ENCODE assay signal across 11 cellular contexts in genomic region chr16:89444151-89444723, GRCh38. TPM values are rescaled to one million over a fixed set of nuclear protein-coding genes. Genes with fewer than 3 reads are reported as not detected.
A peak's percentile ranks its signal among the peaks of the same experiment; 100 is the strongest.
DNase-seq lines count a peak whose midpoint lies in the region; ATAC-seq and TF ChIP-seq lines count a peak whose summit lies in the region.
"Had no signal": no experiment of that assay in that cellular context is flagged by ENCODE, and none has a peak within 500 bp of the region (broad histone marks: within the 10 kb centered on the region; RNA-seq: fewer than 3 reads in every experiment).

No MANE protein-coding gene starts in this region.

- H3K4me2 ChIP-seq in BLaER1: peak overlapping the region; percentile 80
- peak overlapping the region; percentile 64; the same call in 1 of the 2 replicates for H3K4me2 ChIP-seq in GM23338

- H3K4me1 Mint-ChIP-seq in GM23338: peaks cover 79% of the 10 kb centered on the region
- peaks cover 92% of the 10 kb centered on the region for H3K4me1 Mint-ChIP-seq in activated naive CD8-positive, alpha-beta T cell treated with anti-CD3 and anti-CD28 coated beads for 36 hours
- H3K4me1 Mint-ChIP-seq in naive thymus-derived CD4-positive, alpha-beta T cell: peaks cover 0 to 98% (median 82%) of the 10 kb centered on the region in 7 donors

- H3K4me1 ChIP-seq in BLaER1 (peaks cover 99% of the 10 kb centered on the region), GM23338 (ENCODE audit: insufficient read depth) (peaks cover 76% of the 10 kb centered on the region)
- H3K4me1 ChIP-seq in naive thymus-derived CD4-positive, alpha-beta T cell (ENCODE audit: control insufficient read depth in 2 of 2, insufficient read depth in 2 of 2, low read length in 2 of 2): peaks cover 85 to 89% of the 10 kb centered on the region in 2 donors

- H3K27ac ChIP-seq in BLaER1: peak overlapping the region; percentile 43; the same call in 1 of the 2 replicates
- peak overlapping the region; percentile 70 for H3K27ac ChIP-seq in GM23338 (ENCODE audit: low read depth)
- peak overlapping the region; percentile 58 for H3K27ac ChIP-seq in naive thymus-derived CD4-positive, alpha-beta T cell (ENCODE audit: low read depth, low read length)

- H2AFZ ChIP-seq in GM23338: no peak overlapping the region

- 0 out of 2 replicates have a peak, but pooled peaks cover 12% of the 10 kb centered on the region for H3F3A ChIP-seq in GM23338 (replicated peaks; ENCODE audit: low read depth)

- H3K27ac Mint-ChIP-seq in GM23338: no peak overlapping the region; the same call in 1 of the 2 replicates
- H3K27ac Mint-ChIP-seq in activated naive CD8-positive, alpha-beta T cell treated with anti-CD3 and anti-CD28 coated beads for 36 hours: peak overlapping the region; percentile 78
- peak overlapping the region in 8 of 9 donors; percentile 71 to 96 (median 82) for H3K27ac Mint-ChIP-seq in naive thymus-derived CD4-positive, alpha-beta T cell

- H4K20me1 ChIP-seq in BLaER1 (peaks cover 100% of the 10 kb centered on the region), GM23338 (replicated peaks; ENCODE audit: insufficient read depth) (peaks cover 86% of the 10 kb centered on the region)

- DNase-seq in GM23338 (ENCODE audit: low spot score) (no peak), MV-4-11 (lab: John Stamatoyannopoulos, UW) (no peak)
- DNase-seq in activated naive CD8-positive, alpha-beta T cell treated with anti-CD3 and anti-CD28 coated beads for 36 hours: no peak
- no peak for DNase-seq in naive thymus-derived CD4-positive, alpha-beta T cell
- DNase-seq: activated naive CD4-positive, alpha-beta T cell treated with Interleukin-2 at 50 U/mL for 16 hours; EL; islet precursor cell had no signal

- H3K4me3 ChIP-seq in BLaER1: 0 out of 2 replicates have a peak overlapping the region, but pooled peaks have one; percentile 20
- H3K4me3 ChIP-seq in GM23338: no peak overlapping the region
- H3K4me3 ChIP-seq in naive thymus-derived CD4-positive, alpha-beta T cell (ENCODE audit: low read length): no peak overlapping the region

- H3K36me3 Mint-ChIP-seq in GM23338 (ENCODE audit: low read depth): peaks cover 2% of the 10 kb centered on the region; the same call in 1 of the 3 replicates
- peaks cover 29% of the 10 kb centered on the region for H3K36me3 Mint-ChIP-seq in activated naive CD8-positive, alpha-beta T cell treated with anti-CD3 and anti-CD28 coated beads for 36 hours
- H3K36me3 Mint-ChIP-seq in naive thymus-derived CD4-positive, alpha-beta T cell: peaks cover 0 to 6% (median 0%) of the 10 kb centered on the region in 5 donors

- H3K9me3 ChIP-seq in BLaER1: no peaks in the 10 kb centered on the region
- H3K9me3 ChIP-seq in naive thymus-derived CD4-positive, alpha-beta T cell (ENCODE audit: control insufficient read depth in 2 of 3, low read length in 3 of 3): no peaks in the 10 kb centered on the region

- no peaks in the 10 kb centered on the region for H3K9me3 Mint-ChIP-seq in GM23338
- no peaks in the 10 kb centered on the region for H3K9me3 Mint-ChIP-seq in activated naive CD8-positive, alpha-beta T cell treated with anti-CD3 and anti-CD28 coated beads for 36 hours
- peaks cover 0 to 2% (median 0%) of the 10 kb centered on the region in 11 donors for H3K9me3 Mint-ChIP-seq in naive thymus-derived CD4-positive, alpha-beta T cell

- POLR2A ChIA-PET in naive thymus-derived CD4-positive, alpha-beta T cell (lab: Charles Lee): interaction anchor here (1.0 to 1.7 kb wide), 3 partner anchors 18 to 63 kb away, joined by 3 to 6 read pairs (median 4); no protein-coding TSS in a partner anchor

- intact Hi-C loops in naive thymus-derived CD4-positive, alpha-beta T cell (cut with micrococcal nuclease): loop anchor here (1.0 to 5.0 kb wide), 2 partner anchors 9 to 37 kb away; no protein-coding TSS in a partner anchor

- H3K9ac ChIP-seq in BLaER1: no peak overlapping the region

- H3K4me3 Mint-ChIP-seq in GM23338: no peak overlapping the region
- peak overlapping the region; percentile 46 for H3K4me3 Mint-ChIP-seq in activated naive CD8-positive, alpha-beta T cell treated with anti-CD3 and anti-CD28 coated beads for 36 hours
- H3K4me3 Mint-ChIP-seq in naive thymus-derived CD4-positive, alpha-beta T cell: peak overlapping the region; percentile 34 to 82 (median 78)

- no peaks in the 10 kb centered on the region for H3K9me2 ChIP-seq in GM23338 (ENCODE audit: insufficient read depth)

- peaks cover 16% of the 10 kb centered on the region for H3K27me3 Mint-ChIP-seq in GM23338 (ENCODE audit: insufficient read depth, low read depth, poor library complexity)
- no peaks in the 10 kb centered on the region for H3K27me3 Mint-ChIP-seq in activated naive CD8-positive, alpha-beta T cell treated with anti-CD3 and anti-CD28 coated beads for 36 hours
- no peaks in the 10 kb centered on the region for H3K27me3 Mint-ChIP-seq in naive thymus-derived CD4-positive, alpha-beta T cell

- H3K27me3 ChIP-seq in BLaER1 (no peaks in the 10 kb centered on the region), GM23338 (ENCODE audit: insufficient read depth) (no peaks in the 10 kb centered on the region)
- H3K27me3 ChIP-seq in naive thymus-derived CD4-positive, alpha-beta T cell (ENCODE audit: control insufficient read depth in 2 of 2, insufficient read depth in 2 of 2, low read length in 2 of 2): no peaks in the 10 kb centered on the region

- peaks cover 100% of the 10 kb centered on the region for H3K79me2 ChIP-seq in GM23338 (replicated peaks; ENCODE audit: insufficient read depth)

- peaks cover 15% of the 10 kb centered on the region for H3K36me3 ChIP-seq in BLaER1
- H3K36me3 ChIP-seq in GM23338 (ENCODE audit: insufficient read depth): no peaks in the 10 kb centered on the region
- peaks cover 0 to 6% (median 0%) of the 10 kb centered on the region in 3 experiments for H3K36me3 ChIP-seq in naive thymus-derived CD4-positive, alpha-beta T cell (ENCODE audit: control insufficient read depth in 2 of 3, insufficient read depth in 3 of 3, low read length in 3 of 3)

- no peak for TF ChIP-seq CTCF in GM23338 (conservative IDR thresholded peaks at IDR 0.05; ENCODE audit: low read depth in 2 of 2)

- CTCF ChIA-PET in naive thymus-derived CD4-positive, alpha-beta T cell (lab: Charles Lee): no interaction called here

- ATAC-seq in GM23338 (no peak), GM21529 (IDR thresholded peaks at IDR 0.05; ENCODE audit: unreplicated experiment) (no peak), HG02798 (IDR thresholded peaks at IDR 0.05; ENCODE audit: poor library complexity, unreplicated experiment) (no peak), HG02870 (IDR thresholded peaks at IDR 0.05; ENCODE audit: unreplicated experiment) (no peak)
- ATAC-seq in naive thymus-derived CD4-positive, alpha-beta T cell: no peak

TF ChIP-seq in GM23338, 12 proteins besides CTCF, POLR2A, EP300 and RAD21 (continues in another document):
- no peak for TF ChIP-seq REST (IDR thresholded peaks at IDR 0.05; ENCODE audit: unreplicated experiment)

RNA-seq across cellular contexts. Expression of gene ANKRD11, which starts 46.1 kb away (rescaled TPM):
- 114 and 159 TPM in 2 replicates for total RNA-seq in GM23338 (2014; rRNA removed; shearing (Covaris generic))
- polyA plus RNA-seq in GM23338 (2016; fragmentation: Nextera tagmentation; extraction: Ambion mirVana): 130 and 140 TPM in 2 replicates
- total RNA-seq in activated naive CD8-positive, alpha-beta T cell treated with anti-CD3 and anti-CD28 coated beads for 36 hours: 100 to 1,000 TPM; 129 to 142 TPM
- total RNA-seq in naive thymus-derived CD4-positive, alpha-beta T cell: 100 to 1,000 TPM; 178 to 254 (median 240) TPM
- polyA plus RNA-seq in naive thymus-derived CD4-positive, alpha-beta T cell: 10 to 100 TPM in 1 of 2 donors, 1 to 10 TPM in 1; 8.7 to 28.4 TPM
